Comparison of ENCODE assay signal across 1 cellular context in genomic region chr1:89823679-89824292, GRCh38.
TF ChIP-seq lines count a peak whose summit lies in the region.

No MANE protein-coding gene starts in this region.

TF ChIP-seq in IMR-90, 13 proteins besides CTCF, POLR2A, EP300 and RAD21 (continued from another document):
- TF ChIP-seq USF2 (IDR thresholded peaks at IDR 0.05; ENCODE audit: low read depth, low read length), result no peak
TF ChIP-seq in IMR-90: peak in this region for 0.
